20 cellular contexts compared by ENCODE assay signal in genomic region chr10:20897146-20897834, GRCh38. TPM values are rescaled to one million over a fixed set of nuclear protein-coding genes. Genes with fewer than 3 reads are reported as not detected.
A peak's percentile ranks its signal among the peaks of the same experiment; 100 is the strongest.
DNase-seq lines count a peak whose midpoint lies in the region; ATAC-seq, FAIRE-seq and TF ChIP-seq lines count a peak whose summit lies in the region.
"Had no signal": no experiment of that assay in that cellular context is flagged by ENCODE, and none has a peak within 500 bp of the region (broad histone marks: within the 10 kb centered on the region; RNA-seq: fewer than 3 reads in every experiment).

TSS of gene NEBL (minus strand) at chr10:20897311. CDS start at chr10:20897205, 106 bp downstream.

- no peaks in the 10 kb centered on the region for H3K27me3 Mint-ChIP-seq in MCF 10A (ENCODE audit: insufficient read depth, unreplicated experiment)
- H3K27me3 Mint-ChIP-seq: activated naive CD4-positive, alpha-beta T cell treated with anti-CD3 and anti-CD28 coated beads, Interleukin-2, amount 50 U/mL, for 24 hours had no signal

- no peak within 1 kb of the TSS for H3K27ac Mint-ChIP-seq in MCF 10A (ENCODE audit: low read depth, unreplicated experiment)
- H3K27ac Mint-ChIP-seq: activated naive CD4-positive, alpha-beta T cell treated with anti-CD3 and anti-CD28 coated beads, Interleukin-2, amount 50 U/mL, for 24 hours; effector memory CD8-positive, alpha-beta T cell had no signal

- dilution Hi-C loops in mammary epithelial cell (cut with HindIII; ENCODE audit: low sequenced_read_pairs) = no loop called here

- POLR2A ChIA-PET in MCF 10A (lab: Yijun Ruan, JAX) = interaction anchor here (0.6 kb wide), 1 partner anchor 42 kb away, joined by 3 read pairs; no protein-coding TSS in a partner anchor

- no peak within 1 kb of the TSS for H3K27ac ChIP-seq in mammary epithelial cell (ENCODE audit: insufficient read depth, low read depth, low read length)
- H3K27ac ChIP-seq in pancreas = no peak within 1 kb of the TSS
- H3K27ac ChIP-seq: 22Rv1, HL-60, ovary had no signal

- no peaks in the 10 kb centered on the region for H3K9me3 Mint-ChIP-seq in MCF 10A (ENCODE audit: unreplicated experiment)
- H3K9me3 Mint-ChIP-seq: activated naive CD4-positive, alpha-beta T cell treated with anti-CD3 and anti-CD28 coated beads, Interleukin-2, amount 50 U/mL, for 24 hours had no signal

- H3K4me3 Mint-ChIP-seq in MCF 10A (ENCODE audit: unreplicated experiment) = no peak within 1 kb of the TSS
- H3K4me3 Mint-ChIP-seq: activated naive CD4-positive, alpha-beta T cell treated with anti-CD3 and anti-CD28 coated beads, Interleukin-2, amount 50 U/mL, for 24 hours; effector memory CD8-positive, alpha-beta T cell had no signal

- H3K9me3 ChIP-seq in mammary epithelial cell (replicated peaks; ENCODE audit: insufficient read depth, low read length) = no peaks in the 10 kb centered on the region
- H3K9me3 ChIP-seq in pancreas = no peaks in the 10 kb centered on the region
- H3K9me3 ChIP-seq: ovary had no signal

- in situ Hi-C loops in mammary epithelial cell (cut with MboI; ENCODE audit: low sequenced_read_pairs in 2 of 2) = no loop called here

- no peak within 1 kb of the TSS for H3K9ac ChIP-seq in mammary epithelial cell (ENCODE audit: insufficient read depth, low read length)

- no TSS peak for BruUV-seq in MCF 10A (replicated peaks; lab: Mats Ljungman, UMichigan)
- no TSS peak for BruUV-seq in mammary epithelial cell (replicated peaks; lab: Mats Ljungman, UMichigan)

- intact Hi-C loops in MCF 10A (cut with micrococcal nuclease) (no loop called here), mammary epithelial cell (cut with micrococcal nuclease) (no loop called here), left ventricle myocardium superior (cut with micrococcal nuclease) (no loop called here), pancreas (cut with DNase I) (no loop called here)

- H3K36me3 ChIP-seq in mammary epithelial cell (ENCODE audit: insufficient read depth, low read length) = no peaks in the 10 kb centered on the region
- peaks cover 0 to 4% (median 0%) of the 10 kb centered on the region in 3 donors for H3K36me3 ChIP-seq in pancreas
- H3K36me3 ChIP-seq: ovary had no signal

- CTCF ChIA-PET in MCF 10A (lab: Yijun Ruan, JAX) (no interaction called here), mammary epithelial cell (lab: Charles Lee; ENCODE audit: low non-redundant PET) (no interaction called here)

- no peak within 1 kb of the TSS for H2AFZ ChIP-seq in mammary epithelial cell (ENCODE audit: low read depth, low read length)

- H3K79me2 ChIP-seq in mammary epithelial cell (ENCODE audit: insufficient read depth, low read length) = no peaks in the 10 kb centered on the region

- H3K4me2 ChIP-seq in mammary epithelial cell (ENCODE audit: insufficient read depth, low read depth, low read length) = no peak within 1 kb of the TSS

- no peaks in the 10 kb centered on the region for H3K27me3 ChIP-seq in mammary epithelial cell (ENCODE audit: insufficient read depth, low read length)
- no peaks in the 10 kb centered on the region for H3K27me3 ChIP-seq in pancreas
- H3K27me3 ChIP-seq: ovary had no signal

- H4K20me1 ChIP-seq in mammary epithelial cell (ENCODE audit: insufficient read depth, low read length) = no peaks in the 10 kb centered on the region

- 94% methylated on average over 2 of the region's 2 CpGs for WGBS in mammary epithelial cell (ENCODE audit: low coverage, missing lambda C conversion rate)
- WGBS in pancreas, 2 donors = 86 to 96% methylated on average over 2 of the region's 2 CpGs

- H3K36me3 Mint-ChIP-seq in MCF 10A (ENCODE audit: insufficient read depth, unreplicated experiment) = peaks cover 4% of the 10 kb centered on the region
- H3K36me3 Mint-ChIP-seq: activated naive CD4-positive, alpha-beta T cell treated with anti-CD3 and anti-CD28 coated beads, Interleukin-2, amount 50 U/mL, for 24 hours had no signal

- DNase-seq in MCF 10A (ENCODE audit: unreplicated experiment) (no peak), mammary epithelial cell (no peak), left ventricle myocardium superior (peak; percentile 39), pancreas (no peak), glomerular visceral epithelial cell (ENCODE audit: extremely low spot score) (no peak)
- DNase-seq: activated CD8-positive, alpha-beta memory T cell treated with anti-CD3 and anti-CD28 coated beads, Interleukin-2, amount 50 U/mL, for 4 hours; C1 segment of cervical spinal cord; DMS53; effector memory CD8-positive, alpha-beta T cell; foreskin fibroblast; NCI-H1092 treated with DMSO at 0.1 percent for 48 hours; ovary; T-helper 1 cell had no signal

- ATAC-seq in left ventricle myocardium superior (peak; percentile 85), pancreas (no peak), GM18870 (IDR thresholded peaks at IDR 0.05; ENCODE audit: unreplicated experiment) (no peak), GM19397 (IDR thresholded peaks at IDR 0.05; ENCODE audit: unreplicated experiment) (no peak), GM18517 (IDR thresholded peaks at IDR 0.05; ENCODE audit: unreplicated experiment) (no peak)
- ATAC-seq: effector memory CD8-positive, alpha-beta T cell had no signal

- no peak for FAIRE-seq in pancreas (lab: Jason Lieb, UNC)
- FAIRE-seq: GM19239 had no signal

- peaks cover 7% of the 10 kb centered on the region for H3K4me1 Mint-ChIP-seq in MCF 10A (ENCODE audit: insufficient read depth, unreplicated experiment)
- H3K4me1 Mint-ChIP-seq: activated naive CD4-positive, alpha-beta T cell treated with anti-CD3 and anti-CD28 coated beads, Interleukin-2, amount 50 U/mL, for 24 hours had no signal

- TF ChIP-seq CTCF in MCF 10A (IDR thresholded peaks at IDR 0.05; ENCODE audit: unreplicated experiment) (no peak), mammary epithelial cell (conservative IDR thresholded peaks at IDR 0.05 in 1 of 2, IDR thresholded peaks at IDR 0.05 in 1 of 2; ENCODE audit: extremely low read depth in 1 of 2, insufficient read depth in 1 of 2, low read depth in 1 of 2, low read length in 2 of 2) (no peak), pancreas (IDR thresholded peaks at IDR 0.05) (no peak)

- H3K4me3 ChIP-seq in mammary epithelial cell (replicated peaks in 1 of 3; ENCODE audit: insufficient read depth in 1 of 3, low read depth in 2 of 3, low read length in 3 of 3) (no peak within 1 kb of the TSS), pancreas (no peak within 1 kb of the TSS)
- H3K4me3 ChIP-seq: ovary had no signal

- no peaks in the 10 kb centered on the region for H3K4me1 ChIP-seq in mammary epithelial cell (ENCODE audit: insufficient read depth, low read length)
- no peaks in the 10 kb centered on the region for H3K4me1 ChIP-seq in pancreas

RNA-seq across cellular contexts. Expression of gene NEBL, which starts in this region (rescaled TPM):
- total RNA-seq in MCF 10A (2022) (30.6 and 44.3 TPM in 2 replicates), mammary epithelial cell (10 to 100 TPM in 1 of 2 donors, 1 to 10 TPM in 1; 1.9 to 11.7 TPM), left ventricle myocardium superior (781 TPM), pancreas (10 to 100 TPM; 13.9 to 18.7 (median 16.0) TPM)
- polyA plus RNA-seq in mammary epithelial cell (1.3 TPM), pancreas (1 to 10 TPM; 4.1 to 8.8 TPM)
- 0.83 TPM for polyA minus RNA-seq in mammary epithelial cell

Comparison
In these comparisons a context has a peak if more than half of its experiments do, and no peak if none do; other contexts are left out.
1. RNA of gene NEBL (total RNA-seq): 781 TPM in left ventricle myocardium superior (single experiment); 30.6 to 44.3 TPM in MCF 10A, 13.9 to 18.7 TPM in pancreas and 1.9 to 11.7 TPM in mammary epithelial cell; every median in the first group is over 10 times any median in the second.